In the genomic region with DNA sequence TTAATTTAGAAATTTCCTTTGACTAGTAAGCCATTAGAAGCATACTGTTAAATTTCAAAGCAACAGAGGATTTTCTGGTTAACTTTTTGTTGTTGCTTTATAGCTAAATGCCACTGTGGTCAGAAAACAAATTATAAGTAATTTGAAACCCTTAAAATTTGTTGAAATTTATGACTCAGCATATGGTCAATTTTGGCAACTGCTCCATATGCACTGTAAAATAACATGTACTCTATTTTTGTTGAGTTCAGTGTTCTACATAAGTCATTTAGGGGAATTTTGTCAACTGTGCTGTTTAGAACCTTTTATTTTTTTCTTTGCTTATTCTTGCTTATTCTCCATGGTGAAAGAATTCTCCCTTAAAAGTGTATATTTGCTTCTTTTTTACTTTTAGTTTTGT, we compare ENCODE assay signal across 29 cellular contexts. TPM values are rescaled to one million over a fixed set of nuclear protein-coding genes. Genes with fewer than 3 reads are reported as not detected.
DNase-seq lines count a peak whose midpoint lies in the region; ATAC-seq, FAIRE-seq and TF ChIP-seq lines count a peak whose summit lies in the region.
"Had no signal": no experiment of that assay in that cellular context is flagged by ENCODE, and none has a peak within 500 bp of the region (broad histone marks: within the 10 kb centered on the region; RNA-seq: fewer than 3 reads in every experiment).

No MANE protein-coding gene starts in this region.

- intact Hi-C loops in activated CD8-positive, alpha-beta T cell treated with anti-CD3 and anti-CD28 coated beads for 36 hours (cut with micrococcal nuclease) = no loop called here

- no peak for ATAC-seq in HG03045 (IDR thresholded peaks at IDR 0.05; ENCODE audit: unreplicated experiment)
- ATAC-seq in activated CD8-positive, alpha-beta T cell treated with anti-CD3 and anti-CD28 coated beads for 36 hours = no peak
- ATAC-seq: A549; activated naive CD4-positive, alpha-beta T cell treated with anti-CD3 and anti-CD28 coated beads, Interleukin-2, amount 50 U/mL, for 72 hours; effector memory CD8-positive, alpha-beta T cell; gastroesophageal sphincter; left lung had no signal

- no peak overlapping the region for H3K4me3 Mint-ChIP-seq in activated CD8-positive, alpha-beta T cell treated with anti-CD3 and anti-CD28 coated beads for 36 hours
- H3K4me3 Mint-ChIP-seq: effector memory CD8-positive, alpha-beta T cell had no signal

- H3K4me3 ChIP-seq in AG04449 (ENCODE audit: low read depth, low read length) = no peak overlapping the region
- H3K4me3 ChIP-seq in fibroblast of pulmonary artery (replicated peaks; ENCODE audit: low read depth, low read length) = no peak overlapping the region
- H3K4me3 ChIP-seq: A549, gastroesophageal sphincter, left lung, ovary, sigmoid colon, uterus had no signal

- no peak overlapping the region for H3K27ac Mint-ChIP-seq in activated CD8-positive, alpha-beta T cell treated with anti-CD3 and anti-CD28 coated beads for 36 hours
- H3K27ac Mint-ChIP-seq: activated naive CD4-positive, alpha-beta T cell treated with anti-CD3 and anti-CD28 coated beads, Interleukin-2, amount 50 U/mL, for 72 hours; effector memory CD8-positive, alpha-beta T cell had no signal

- POLR2A ChIA-PET in AG04449 (lab: Yijun Ruan, JAX) = no interaction called here
- POLR2A ChIA-PET in activated CD8-positive, alpha-beta T cell treated with anti-CD3 and anti-CD28 coated beads for 36 hours (lab: Charles Lee) = no interaction called here

- no peak for TF ChIP-seq CTCF in AG04449 (IDR thresholded peaks at IDR 0.05; ENCODE audit: insufficient read depth, low read length, missing control alignments)
- no peak for TF ChIP-seq CTCF in fibroblast of pulmonary artery (IDR thresholded peaks at IDR 0.05; ENCODE audit: low read length, missing control alignments)
- no peak for TF ChIP-seq CTCF in activated CD8-positive, alpha-beta T cell treated with anti-CD3 and anti-CD28 coated beads for 36 hours (IDR thresholded peaks at IDR 0.05)

- CTCF ChIA-PET in AG04449 (lab: Yijun Ruan, JAX) = no interaction called here
- CTCF ChIA-PET in activated CD8-positive, alpha-beta T cell treated with anti-CD3 and anti-CD28 coated beads for 36 hours (lab: Charles Lee) = no interaction called here

- H3K4me1 Mint-ChIP-seq in activated CD8-positive, alpha-beta T cell treated with anti-CD3 and anti-CD28 coated beads for 36 hours (ENCODE audit: low read depth) = no peaks in the 10 kb centered on the region

- peaks cover 60% of the 10 kb centered on the region for H3K9me3 Mint-ChIP-seq in activated CD8-positive, alpha-beta T cell treated with anti-CD3 and anti-CD28 coated beads for 36 hours

- DNase-seq in AG04449 (ENCODE audit: low read depth, low spot score) = peak; percentile 33
- no peak for DNase-seq in GM19239 (ENCODE audit: insufficient read length, low spot score)
- peak; percentile 34 for DNase-seq in amniotic stem cell (lab: John Stamatoyannopoulos, UW)
- peak; percentile 60 for DNase-seq in fibroblast of pulmonary artery (ENCODE audit: low read depth)
- DNase-seq in NCI-H1105 (lab: John Stamatoyannopoulos, UW) = no peak
- no peak for DNase-seq in activated CD8-positive, alpha-beta T cell treated with anti-CD3 and anti-CD28 coated beads for 36 hours
- no peak for DNase-seq in NCI-H1436 (lab: John Stamatoyannopoulos, UW)
- DNase-seq: activated CD4-positive, alpha-beta T cell treated with anti-CD3 and anti-CD28 coated beads, Interleukin-2, amount 50 U/mL, for 4 hours; activated T-cell treated with anti-CD3 and anti-CD28 coated beads, Interleukin-2, amount 50 U/mL, for 1 hour; Caco-2; central memory CD4-positive, alpha-beta T cell; effector memory CD8-positive, alpha-beta T cell; GDM1; Kasumi-1; left lung; NCI-H146; NCI-H226; ovary; RPMI8226; sigmoid colon; stimulated activated CD4-positive, alpha-beta T cell treated with anti-CD3 and anti-CD28 coated beads, Interleukin-4, amount 100 ng/mL, for 24 hours; substantia nigra; SW 1271; uterus had no signal

- FAIRE-seq in GM19239 (lab: Jason Lieb, UNC) = peak; percentile 62
- FAIRE-seq: A549, TTC549 had no signal

- no peaks in the 10 kb centered on the region for H3K27me3 Mint-ChIP-seq in activated CD8-positive, alpha-beta T cell treated with anti-CD3 and anti-CD28 coated beads for 36 hours
- H3K27me3 Mint-ChIP-seq: effector memory CD8-positive, alpha-beta T cell had no signal

- peaks cover 54% of the 10 kb centered on the region for H3K36me3 Mint-ChIP-seq in activated CD8-positive, alpha-beta T cell treated with anti-CD3 and anti-CD28 coated beads for 36 hours (ENCODE audit: low read depth)

RNA-seq across cellular contexts. Expression of gene SCLT1, which starts 28.6 kb away (rescaled TPM):
- 10 to 100 TPM; 18.5 to 19.7 TPM for total RNA-seq in activated CD8-positive, alpha-beta T cell treated with anti-CD3 and anti-CD28 coated beads for 36 hours

RNA-seq across cellular contexts. Expression of gene C4orf33, which starts 31.2 kb away (rescaled TPM):
- total RNA-seq in activated CD8-positive, alpha-beta T cell treated with anti-CD3 and anti-CD28 coated beads for 36 hours = 10 to 100 TPM; 15.0 to 15.6 TPM

Comparison
In these comparisons a context has a peak if more than half of its experiments do, and no peak if none do; other contexts are left out.
1. DNase-seq: peak in AG04449 (single experiment), amniotic stem cell (single experiment) and fibroblast of pulmonary artery (single experiment); none in GM19239 (single experiment), NCI-H1105 (single experiment), activated CD8-positive, alpha-beta T cell treated with anti-CD3 and anti-CD28 coated beads for 36 hours (single experiment) and NCI-H1436 (single experiment).